ENCODE assay signal across 19 cellular contexts in genomic region chr15:49645277-49645676, GRCh38. TPM values are rescaled to one million over a fixed set of nuclear protein-coding genes. Genes with fewer than 3 reads are reported as not detected.
DNase-seq lines count a peak whose midpoint lies in the region; ATAC-seq and TF ChIP-seq lines count a peak whose summit lies in the region.
"Had no signal": no experiment of that assay in that cellular context is flagged by ENCODE, and none has a peak within 500 bp of the region (broad histone marks: within the 10 kb centered on the region; RNA-seq: fewer than 3 reads in every experiment).

No MANE protein-coding gene starts in this region.

- H3K36me3 Mint-ChIP-seq in activated T-helper 17 cell treated with anti-CD3 and anti-CD28 coated beads, Interleukin-2, amount 50 U/mL, for 72 hours (ENCODE audit: low read depth): peaks cover 25% of the 10 kb centered on the region
- peaks cover 19% of the 10 kb centered on the region for H3K36me3 Mint-ChIP-seq in mesothelial cell of epicardium
- H3K36me3 Mint-ChIP-seq in activated T-helper 2 cell treated with anti-CD3 and anti-CD28 coated beads, Interferon-gamma antibody, Interleukin-2, Interleukin-4, amounts not matched to agents 10 μg/mL and 5 μg/mL and 100 μg/mL, durations not matched to agents 14 hours and 24 hours and 36 hours (ENCODE audit: low read depth): peaks cover 11% of the 10 kb centered on the region
- H3K36me3 Mint-ChIP-seq: IgD-negative memory B cell had no signal

- H3K9ac ChIP-seq in subcutaneous abdominal adipose tissue (ENCODE audit: low read length in 5 of 5): peak overlapping the region in 1 of 5 donors; percentile 2

- H3K27ac Mint-ChIP-seq in activated T-helper 17 cell treated with anti-CD3 and anti-CD28 coated beads, Interleukin-2, amount 50 U/mL, for 72 hours: peak overlapping the region; percentile 10
- H3K27ac Mint-ChIP-seq in mesothelial cell of epicardium: peak overlapping the region; percentile 36
- no peak overlapping the region for H3K27ac Mint-ChIP-seq in activated T-helper 2 cell treated with anti-CD3 and anti-CD28 coated beads, Interferon-gamma antibody, Interleukin-2, Interleukin-4, amounts not matched to agents 10 μg/mL and 5 μg/mL and 100 μg/mL, durations not matched to agents 14 hours and 24 hours and 36 hours
- H3K27ac Mint-ChIP-seq: activated CD4-positive, alpha-beta memory T cell treated with anti-CD3 and anti-CD28 coated beads, Interleukin-2, amount 10 ng/mL, durations not matched to agents 7 days and 5 days; IgD-negative memory B cell had no signal

- H3K4me1 ChIP-seq in subcutaneous abdominal adipose tissue (ENCODE audit: control insufficient read depth in 5 of 5, insufficient read depth in 5 of 5, low read length in 5 of 5) (peaks cover 0 to 19% (median 13%) of the 10 kb centered on the region in 5 donors), BE2C (no peaks in the 10 kb centered on the region)

- intact Hi-C loops in activated T-helper 2 cell treated with anti-CD3 and anti-CD28 coated beads, Interferon-gamma antibody, Interleukin-2, Interleukin-4, amounts not matched to agents 10 μg/mL and 5 μg/mL and 100 μg/mL, durations not matched to agents 14 hours and 24 hours and 36 hours (cut with micrococcal nuclease): no loop called here

- no peaks in the 10 kb centered on the region for H3K9me3 Mint-ChIP-seq in activated T-helper 17 cell treated with anti-CD3 and anti-CD28 coated beads, Interleukin-2, amount 50 U/mL, for 72 hours
- peaks cover 12% of the 10 kb centered on the region for H3K9me3 Mint-ChIP-seq in mesothelial cell of epicardium
- H3K9me3 Mint-ChIP-seq in activated T-helper 2 cell treated with anti-CD3 and anti-CD28 coated beads, Interferon-gamma antibody, Interleukin-2, Interleukin-4, amounts not matched to agents 10 μg/mL and 5 μg/mL and 100 μg/mL, durations not matched to agents 14 hours and 24 hours and 36 hours: no peaks in the 10 kb centered on the region
- H3K9me3 Mint-ChIP-seq: activated CD4-positive, alpha-beta memory T cell treated with anti-CD3 and anti-CD28 coated beads, Interleukin-2, amount 10 ng/mL, durations not matched to agents 7 days and 5 days; CD4-positive, alpha-beta memory T cell; naive thymus-derived CD4-positive, alpha-beta T cell had no signal

- TF ChIP-seq CTCF in mesothelial cell of epicardium (IDR thresholded peaks at IDR 0.05; ENCODE audit: unreplicated experiment) (no peak), BE2C (IDR thresholded peaks at IDR 0.05; ENCODE audit: low read depth, low read length) (no peak)

- H3K9me3 ChIP-seq in subcutaneous abdominal adipose tissue (ENCODE audit: control insufficient read depth in 5 of 5, low read length in 5 of 5) (no peaks in the 10 kb centered on the region), BE2C (no peaks in the 10 kb centered on the region)
- H3K9me3 ChIP-seq: ovary, suprapubic skin had no signal

- H3K4me3 ChIP-seq in subcutaneous abdominal adipose tissue (ENCODE audit: low read depth in 1 of 5, low read length in 5 of 5): no peak overlapping the region
- no peak overlapping the region for H3K4me3 ChIP-seq in BE2C (ENCODE audit: low read depth, low read length)
- H3K4me3 ChIP-seq: ovary, suprapubic skin had no signal

- no peak for ATAC-seq in activated T-helper 17 cell treated with anti-CD3 and anti-CD28 coated beads, Interleukin-2, amount 50 U/mL, for 72 hours (replicated peaks)
- ATAC-seq: naive thymus-derived CD4-positive, alpha-beta T cell had no signal

- H3K4me1 Mint-ChIP-seq in activated T-helper 17 cell treated with anti-CD3 and anti-CD28 coated beads, Interleukin-2, amount 50 U/mL, for 72 hours: no peaks in the 10 kb centered on the region
- H3K4me1 Mint-ChIP-seq in mesothelial cell of epicardium: peaks cover 31% of the 10 kb centered on the region
- H3K4me1 Mint-ChIP-seq in activated T-helper 2 cell treated with anti-CD3 and anti-CD28 coated beads, Interferon-gamma antibody, Interleukin-2, Interleukin-4, amounts not matched to agents 10 μg/mL and 5 μg/mL and 100 μg/mL, durations not matched to agents 14 hours and 24 hours and 36 hours (ENCODE audit: low read depth): no peaks in the 10 kb centered on the region
- H3K4me1 Mint-ChIP-seq: activated CD4-positive, alpha-beta memory T cell treated with anti-CD3 and anti-CD28 coated beads, Interleukin-2, amount 10 ng/mL, durations not matched to agents 7 days and 5 days; IgD-negative memory B cell had no signal

- H3K4me3 Mint-ChIP-seq in activated T-helper 17 cell treated with anti-CD3 and anti-CD28 coated beads, Interleukin-2, amount 50 U/mL, for 72 hours: no peak overlapping the region
- H3K4me3 Mint-ChIP-seq in mesothelial cell of epicardium: no peak overlapping the region
- no peak overlapping the region for H3K4me3 Mint-ChIP-seq in activated T-helper 2 cell treated with anti-CD3 and anti-CD28 coated beads, Interferon-gamma antibody, Interleukin-2, Interleukin-4, amounts not matched to agents 10 μg/mL and 5 μg/mL and 100 μg/mL, durations not matched to agents 14 hours and 24 hours and 36 hours (ENCODE audit: low read depth)
- H3K4me3 Mint-ChIP-seq: activated CD4-positive, alpha-beta memory T cell treated with anti-CD3 and anti-CD28 coated beads, Interleukin-2, amount 10 ng/mL, durations not matched to agents 7 days and 5 days; CD4-positive, alpha-beta memory T cell; IgD-negative memory B cell; naive thymus-derived CD4-positive, alpha-beta T cell had no signal

- no peaks in the 10 kb centered on the region for H3K27me3 Mint-ChIP-seq in activated T-helper 17 cell treated with anti-CD3 and anti-CD28 coated beads, Interleukin-2, amount 50 U/mL, for 72 hours
- H3K27me3 Mint-ChIP-seq in mesothelial cell of epicardium (ENCODE audit: low read depth): no peaks in the 10 kb centered on the region
- H3K27me3 Mint-ChIP-seq in activated T-helper 2 cell treated with anti-CD3 and anti-CD28 coated beads, Interferon-gamma antibody, Interleukin-2, Interleukin-4, amounts not matched to agents 10 μg/mL and 5 μg/mL and 100 μg/mL, durations not matched to agents 14 hours and 24 hours and 36 hours (ENCODE audit: low read depth): no peaks in the 10 kb centered on the region
- H3K27me3 Mint-ChIP-seq: activated CD4-positive, alpha-beta memory T cell treated with anti-CD3 and anti-CD28 coated beads, Interleukin-2, amount 10 ng/mL, durations not matched to agents 7 days and 5 days; CD4-positive, alpha-beta memory T cell; IgD-negative memory B cell; naive thymus-derived CD4-positive, alpha-beta T cell had no signal

- peaks cover 2 to 18% (median 5%) of the 10 kb centered on the region in 5 donors for H3K36me3 ChIP-seq in subcutaneous abdominal adipose tissue (ENCODE audit: control insufficient read depth in 5 of 5, insufficient read depth in 5 of 5, low read length in 5 of 5)
- H3K36me3 ChIP-seq in BE2C: no peaks in the 10 kb centered on the region
- H3K36me3 ChIP-seq: ovary had no signal

- peak; percentile 44 for DNase-seq in fibroblast of gingiva (ENCODE audit: low read depth)
- no peak for DNase-seq in mesothelial cell of epicardium (ENCODE audit: low spot score in 2 of 2, unreplicated experiment in 2 of 2)
- no peak for DNase-seq in SKM-1 (lab: John Stamatoyannopoulos, UW; ENCODE audit: unreplicated experiment)
- DNase-seq in BE2C: no peak
- DNase-seq in SW480 (ENCODE audit: low spot score): no peak
- no peak for DNase-seq in activated T-helper 2 cell treated with anti-CD3 and anti-CD28 coated beads, Interferon-gamma antibody, Interleukin-2, Interleukin-4, amounts not matched to agents 10 μg/mL and 5 μg/mL and 100 μg/mL, durations not matched to agents 14 hours and 24 hours and 36 hours (ENCODE audit: low spot score)
- DNase-seq: activated CD4-positive, alpha-beta memory T cell treated with anti-CD3 and anti-CD28 coated beads, Interleukin-2, amount 10 ng/mL, durations not matched to agents 7 days and 5 days; activated CD4-positive, CD25-positive, alpha-beta regulatory T cell; amniotic stem cell; CD4-positive, alpha-beta memory T cell; central memory CD4-positive, alpha-beta T cell; naive thymus-derived CD4-positive, alpha-beta T cell; NCI-H146 had no signal

- H3K27ac ChIP-seq in subcutaneous abdominal adipose tissue (ENCODE audit: low read depth, low read length): peak overlapping the region; percentile 61
- H3K27ac ChIP-seq: epithelial cell of prostate, suprapubic skin had no signal

- H3K27me3 ChIP-seq in subcutaneous abdominal adipose tissue (ENCODE audit: control insufficient read depth in 5 of 5, insufficient read depth in 4 of 5, low read length in 5 of 5) (no peaks in the 10 kb centered on the region), BE2C (no peaks in the 10 kb centered on the region)
- H3K27me3 ChIP-seq: ovary, suprapubic skin had no signal

RNA-seq across cellular contexts. Expression of gene DTWD1, which starts 24.4 kb away (rescaled TPM):
- 10 to 100 TPM; 20.7 to 22.0 TPM for total RNA-seq in activated T-helper 17 cell treated with anti-CD3 and anti-CD28 coated beads, Interleukin-2, amount 50 U/mL, for 72 hours
- 36.6 to 41.2 TPM (median 37.8 TPM) in 3 replicates for total RNA-seq in mesothelial cell of epicardium
- 12.2 TPM for polyA plus RNA-seq in BE2C (2012; ENCODE audit: insufficient read depth, insufficient read length, low read depth)
- total RNA-seq in activated T-helper 2 cell treated with anti-CD3 and anti-CD28 coated beads, Interferon-gamma antibody, Interleukin-2, Interleukin-4, amounts not matched to agents 10 μg/mL and 5 μg/mL and 100 μg/mL, durations not matched to agents 14 hours and 24 hours and 36 hours: 22.0 and 24.0 TPM in 2 replicates

RNA-seq across cellular contexts. Expression of gene FAM227B, which starts 24.7 kb away (rescaled TPM):
- 1 to 10 TPM; 2.1 to 3.8 TPM for total RNA-seq in activated T-helper 17 cell treated with anti-CD3 and anti-CD28 coated beads, Interleukin-2, amount 50 U/mL, for 72 hours
- 8.0 to 9.4 TPM (median 8.0 TPM) in 3 replicates for total RNA-seq in mesothelial cell of epicardium
- polyA plus RNA-seq in BE2C (2012; ENCODE audit: insufficient read depth, insufficient read length, low read depth): 2.5 TPM
- total RNA-seq in activated T-helper 2 cell treated with anti-CD3 and anti-CD28 coated beads, Interferon-gamma antibody, Interleukin-2, Interleukin-4, amounts not matched to agents 10 μg/mL and 5 μg/mL and 100 μg/mL, durations not matched to agents 14 hours and 24 hours and 36 hours: 2.7 and 3.1 TPM in 2 replicates
